In genomic region chr4:49129870-49130269, GRCh38 we compare ENCODE assay signal across 7 cellular contexts.
DNase-seq lines count a peak whose midpoint lies in the region; ATAC-seq and TF ChIP-seq lines count a peak whose summit lies in the region.
"Not testable (repeated sequence)": the region's sequence is repeated elsewhere in the genome, so short reads cannot be mapped to it uniquely, and the experiment has no call there.

No MANE protein-coding gene starts in this region.

- H3K27ac ChIP-seq in foreskin keratinocyte, heart right ventricle, lower lobe of right lung: not testable (repeated sequence)

- not testable (repeated sequence) for H3K4me1 ChIP-seq in foreskin keratinocyte, heart right ventricle, lower lobe of right lung

- H3K36me3 ChIP-seq in heart right ventricle, lower lobe of right lung: not testable (repeated sequence)

- H3K9me3 Mint-ChIP-seq in stimulated activated effector memory CD8-positive, alpha-beta T cell treated with anti-CD3 and anti-CD28 coated beads, Interleukin-12 subunit alpha, Interleukin-12 subunit beta, amount 100 ng/mL, for 72 hours = not testable (repeated sequence)

- H3K36me3 Mint-ChIP-seq in stimulated activated effector memory CD8-positive, alpha-beta T cell treated with anti-CD3 and anti-CD28 coated beads, Interleukin-12 subunit alpha, Interleukin-12 subunit beta, amount 100 ng/mL, for 72 hours = not testable (repeated sequence)

- not testable (repeated sequence) for H3K27me3 ChIP-seq in foreskin keratinocyte; heart right ventricle; lower lobe of right lung (ENCODE audit: low read depth)

- intact Hi-C loops in heart right ventricle (cut with DNase I); lower lobe of right lung (cut with DNase I): not testable (repeated sequence)

- not testable (repeated sequence) for H3K9me3 ChIP-seq in heart right ventricle, lower lobe of right lung

- not testable (repeated sequence) for H3K4me3 Mint-ChIP-seq in stimulated activated effector memory CD8-positive, alpha-beta T cell treated with anti-CD3 and anti-CD28 coated beads, Interleukin-12 subunit alpha, Interleukin-12 subunit beta, amount 100 ng/mL, for 72 hours

- WGBS in heart right ventricle, 2 donors = 58 to 69% methylated on average over 3 to 8 of the region's 8 CpGs

- not testable (repeated sequence) for H3K27ac Mint-ChIP-seq in stimulated activated effector memory CD8-positive, alpha-beta T cell treated with anti-CD3 and anti-CD28 coated beads, Interleukin-12 subunit alpha, Interleukin-12 subunit beta, amount 100 ng/mL, for 72 hours

- not testable (repeated sequence) for H3K4me3 ChIP-seq in heart right ventricle, lower lobe of right lung

- not testable (repeated sequence) for H3K4me1 Mint-ChIP-seq in stimulated activated effector memory CD8-positive, alpha-beta T cell treated with anti-CD3 and anti-CD28 coated beads, Interleukin-12 subunit alpha, Interleukin-12 subunit beta, amount 100 ng/mL, for 72 hours

- ATAC-seq in GM18498 (IDR thresholded peaks at IDR 0.05; ENCODE audit: unreplicated experiment) (peak; percentile 32), HG03439 (IDR thresholded peaks at IDR 0.05; ENCODE audit: unreplicated experiment) (peak; percentile 39), foreskin keratinocyte (peak; percentile 34), heart right ventricle (peak in 7 of 8 donors; percentile 4 to 75 (median 59)), lower lobe of right lung (peak; percentile 65 to 70), omental fat pad (ENCODE audit: low FRiP score) (peak; percentile 74)
- ATAC-seq in stimulated activated effector memory CD8-positive, alpha-beta T cell treated with anti-CD3 and anti-CD28 coated beads, Interleukin-12 subunit alpha, Interleukin-12 subunit beta, amount 100 ng/mL, for 72 hours = peak; percentile 52

- not testable (repeated sequence) for TF ChIP-seq CTCF in foreskin keratinocyte (conservative IDR thresholded peaks at IDR 0.05); heart right ventricle (IDR thresholded peaks at IDR 0.05); lower lobe of right lung (IDR thresholded peaks at IDR 0.05); omental fat pad (IDR thresholded peaks at IDR 0.05)

- DNase-seq in foreskin keratinocyte; heart right ventricle; lower lobe of right lung; omental fat pad (ENCODE audit: low spot score); stimulated activated effector memory CD8-positive, alpha-beta T cell treated with anti-CD3 and anti-CD28 coated beads, Interleukin-12 subunit alpha, Interleukin-12 subunit beta, amount 100 ng/mL, for 72 hours (ENCODE audit: low spot score in 2 of 2): not testable (repeated sequence)
